Comparison of ENCODE assay signal across 2 cellular contexts in the genomic region with DNA sequence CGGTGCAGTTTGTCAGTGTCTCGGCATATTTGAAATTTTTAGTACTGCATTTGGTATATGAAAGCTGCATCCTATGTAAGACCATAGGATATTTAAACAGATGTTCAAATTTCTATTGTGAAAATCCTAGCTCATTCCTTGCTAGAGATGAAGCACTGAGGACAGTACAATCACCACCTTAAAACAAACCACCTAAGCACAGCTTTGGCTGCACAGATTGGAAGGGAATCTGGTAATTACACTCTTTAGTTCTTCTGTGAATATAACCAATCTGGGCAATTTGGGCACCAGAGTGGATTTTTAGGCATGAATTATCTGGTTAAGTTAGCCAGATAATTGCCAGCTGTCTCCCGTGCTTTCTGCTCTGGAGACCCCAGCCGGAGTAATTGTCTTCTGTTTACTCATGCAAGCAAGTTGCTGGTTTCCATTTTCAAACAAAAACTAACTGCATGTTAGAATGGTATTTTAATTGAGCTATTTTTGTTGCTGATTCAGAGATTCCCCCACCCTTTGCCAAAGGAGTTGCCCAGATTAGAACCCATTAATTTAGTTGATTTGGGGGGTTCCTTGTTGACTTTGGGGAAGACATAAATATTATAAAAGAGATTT.
TF ChIP-seq lines count a peak whose summit lies in the region.

No MANE protein-coding gene starts in this region.

TF ChIP-seq in HEK293, 187 proteins besides CTCF, POLR2A, EP300 and RAD21:
- peak; percentile 57 for TF ChIP-seq ZBTB8A (tag by site-specific recombination; IDR thresholded peaks at IDR 0.05)
- no peak for TF ChIP-seq PRDM1 (tag by site-specific recombination; IDR thresholded peaks at IDR 0.05)
TF ChIP-seq in HEK293: peak in this region for 1.

TF ChIP-seq in GM12878, 131 proteins besides CTCF, POLR2A, EP300 and RAD21:
- no peak for TF ChIP-seq CBX5 (IDR thresholded peaks at IDR 0.05; ENCODE audit: low read depth)
- no peak for TF ChIP-seq STAT3 (IDR thresholded peaks at IDR 0.05; ENCODE audit: low read depth, low read length)
- no peak for TF ChIP-seq BRCA1 (IDR thresholded peaks at IDR 0.05; ENCODE audit: low read depth, low read length)
- TF ChIP-seq, protein P1, sequence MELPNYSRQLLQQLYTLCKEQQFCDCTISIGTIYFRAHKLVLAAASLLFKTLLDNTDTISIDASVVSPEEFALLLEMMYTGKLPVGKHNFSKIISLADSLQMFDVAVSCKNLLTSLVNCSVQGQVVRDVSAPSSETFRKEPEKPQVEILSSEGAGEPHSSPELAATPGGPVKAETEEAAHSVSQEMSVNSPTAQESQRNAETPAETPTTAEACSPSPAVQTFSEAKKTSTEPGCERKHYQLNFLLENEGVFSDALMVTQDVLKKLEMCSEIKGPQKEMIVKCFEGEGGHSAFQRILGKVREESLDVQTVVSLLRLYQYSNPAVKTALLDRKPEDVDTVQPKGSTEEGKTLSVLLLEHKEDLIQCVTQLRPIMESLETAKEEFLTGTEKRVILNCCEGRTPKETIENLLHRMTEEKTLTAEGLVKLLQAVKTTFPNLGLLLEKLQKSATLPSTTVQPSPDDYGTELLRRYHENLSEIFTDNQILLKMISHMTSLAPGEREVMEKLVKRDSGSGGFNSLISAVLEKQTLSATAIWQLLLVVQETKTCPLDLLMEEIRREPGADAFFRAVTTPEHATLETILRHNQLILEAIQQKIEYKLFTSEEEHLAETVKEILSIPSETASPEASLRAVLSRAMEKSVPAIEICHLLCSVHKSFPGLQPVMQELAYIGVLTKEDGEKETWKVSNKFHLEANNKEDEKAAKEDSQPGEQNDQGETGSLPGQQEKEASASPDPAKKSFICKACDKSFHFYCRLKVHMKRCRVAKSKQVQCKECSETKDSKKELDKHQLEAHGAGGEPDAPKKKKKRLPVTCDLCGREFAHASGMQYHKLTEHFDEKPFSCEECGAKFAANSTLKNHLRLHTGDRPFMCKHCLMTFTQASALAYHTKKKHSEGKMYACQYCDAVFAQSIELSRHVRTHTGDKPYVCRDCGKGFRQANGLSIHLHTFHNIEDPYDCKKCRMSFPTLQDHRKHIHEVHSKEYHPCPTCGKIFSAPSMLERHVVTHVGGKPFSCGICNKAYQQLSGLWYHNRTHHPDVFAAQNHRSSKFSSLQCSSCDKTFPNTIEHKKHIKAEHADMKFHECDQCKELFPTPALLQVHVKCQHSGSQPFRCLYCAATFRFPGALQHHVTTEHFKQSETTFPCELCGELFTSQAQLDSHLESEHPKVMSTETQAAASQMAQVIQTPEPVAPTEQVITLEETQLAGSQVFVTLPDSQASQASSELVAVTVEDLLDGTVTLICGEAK (IDR thresholded peaks at IDR 0.05; ENCODE audit: borderline replicate concordance), result no peak
- TF ChIP-seq MEF2B (IDR thresholded peaks at IDR 0.05; ENCODE audit: partially characterized antibody, poor library complexity, severe bottlenecking), result no peak
- TF ChIP-seq, protein P2, sequence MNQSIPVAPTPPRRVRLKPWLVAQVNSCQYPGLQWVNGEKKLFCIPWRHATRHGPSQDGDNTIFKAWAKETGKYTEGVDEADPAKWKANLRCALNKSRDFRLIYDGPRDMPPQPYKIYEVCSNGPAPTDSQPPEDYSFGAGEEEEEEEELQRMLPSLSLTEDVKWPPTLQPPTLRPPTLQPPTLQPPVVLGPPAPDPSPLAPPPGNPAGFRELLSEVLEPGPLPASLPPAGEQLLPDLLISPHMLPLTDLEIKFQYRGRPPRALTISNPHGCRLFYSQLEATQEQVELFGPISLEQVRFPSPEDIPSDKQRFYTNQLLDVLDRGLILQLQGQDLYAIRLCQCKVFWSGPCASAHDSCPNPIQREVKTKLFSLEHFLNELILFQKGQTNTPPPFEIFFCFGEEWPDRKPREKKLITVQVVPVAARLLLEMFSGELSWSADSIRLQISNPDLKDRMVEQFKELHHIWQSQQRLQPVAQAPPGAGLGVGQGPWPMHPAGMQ (IDR thresholded peaks at IDR 0.05; ENCODE audit: borderline replicate concordance), result no peak
- TF ChIP-seq RBBP5 (conservative IDR thresholded peaks at IDR 0.05), result no peak
- TF ChIP-seq SRF (IDR thresholded peaks at IDR 0.05; ENCODE audit: low read depth in 2 of 2, low read length in 2 of 2), result no peak
- TF ChIP-seq CEBPB (IDR thresholded peaks at IDR 0.05; ENCODE audit: borderline replicate concordance in 1 of 2, low read depth in 2 of 2, low read length in 2 of 2), result no peak
- TF ChIP-seq BCL11A (IDR thresholded peaks at IDR 0.05; ENCODE audit: low read depth, low read length), result no peak
TF ChIP-seq in GM12878: peak in this region for 0.
